Comparison of ENCODE assay signal across 8 cellular contexts in genomic region chr5:133868946-133869674, GRCh38.
DNase-seq lines count a peak whose midpoint lies in the region; ATAC-seq and TF ChIP-seq lines count a peak whose summit lies in the region.

No MANE protein-coding gene starts in this region.

- TF ChIP-seq CTCF in mesothelial cell of epicardium (IDR thresholded peaks at IDR 0.05; ENCODE audit: unreplicated experiment) = peak; percentile 69

- no peak overlapping the region for H3K4me3 Mint-ChIP-seq in activated CD4-positive, alpha-beta memory T cell treated with anti-CD3 and anti-CD28 coated beads, Interleukin-2, amount 10 ng/mL, durations not matched to agents 7 days and 5 days
- no peak overlapping the region for H3K4me3 Mint-ChIP-seq in mesothelial cell of epicardium

- H3K27ac Mint-ChIP-seq in activated CD4-positive, alpha-beta memory T cell treated with anti-CD3 and anti-CD28 coated beads, Interleukin-2, amount 10 ng/mL, durations not matched to agents 7 days and 5 days = no peak overlapping the region
- no peak overlapping the region for H3K27ac Mint-ChIP-seq in mesothelial cell of epicardium

- peak; percentile 48 for ATAC-seq in GM18867 (IDR thresholded peaks at IDR 0.05; ENCODE audit: unreplicated experiment)
- ATAC-seq in HG02588 (IDR thresholded peaks at IDR 0.05; ENCODE audit: unreplicated experiment) = no peak

- H3K4me1 Mint-ChIP-seq in activated CD4-positive, alpha-beta memory T cell treated with anti-CD3 and anti-CD28 coated beads, Interleukin-2, amount 10 ng/mL, durations not matched to agents 7 days and 5 days = peaks cover 10% of the 10 kb centered on the region
- peaks cover 26% of the 10 kb centered on the region for H3K4me1 Mint-ChIP-seq in mesothelial cell of epicardium

- no peaks in the 10 kb centered on the region for H3K9me3 Mint-ChIP-seq in activated CD4-positive, alpha-beta memory T cell treated with anti-CD3 and anti-CD28 coated beads, Interleukin-2, amount 10 ng/mL, durations not matched to agents 7 days and 5 days
- peaks cover 3% of the 10 kb centered on the region for H3K9me3 Mint-ChIP-seq in mesothelial cell of epicardium

- H3K27me3 Mint-ChIP-seq in activated CD4-positive, alpha-beta memory T cell treated with anti-CD3 and anti-CD28 coated beads, Interleukin-2, amount 10 ng/mL, durations not matched to agents 7 days and 5 days = peaks cover 6% of the 10 kb centered on the region
- peaks cover 3% of the 10 kb centered on the region for H3K27me3 Mint-ChIP-seq in mesothelial cell of epicardium (ENCODE audit: low read depth)

- POLR2A ChIA-PET in activated CD4-positive, alpha-beta memory T cell treated with anti-CD3 and anti-CD28 coated beads, Interleukin-2, amount 10 ng/mL, durations not matched to agents 7 days and 5 days (lab: Charles Lee) = interaction anchor here (1.1 to 1.3 kb wide), 2 partner anchors 136 to 445 kb away, joined by 3 to 4 read pairs; partner anchors contain the start of gene VDAC1

- no peaks in the 10 kb centered on the region for H3K36me3 Mint-ChIP-seq in activated CD4-positive, alpha-beta memory T cell treated with anti-CD3 and anti-CD28 coated beads, Interleukin-2, amount 10 ng/mL, durations not matched to agents 7 days and 5 days (ENCODE audit: low read depth)
- H3K36me3 Mint-ChIP-seq in mesothelial cell of epicardium = peaks cover 3% of the 10 kb centered on the region

- peak; percentile 83 for DNase-seq in AG08395 (ENCODE audit: low spot score)
- DNase-seq in NCI-H69 (lab: John Stamatoyannopoulos, UW) = peak; percentile 71
- peak; percentile 80 for DNase-seq in activated CD4-positive, alpha-beta memory T cell treated with anti-CD3 and anti-CD28 coated beads, Interleukin-2, amount 10 ng/mL, durations not matched to agents 7 days and 5 days
- DNase-seq in effector CD8-positive, alpha-beta T cell (lab: John Stamatoyannopoulos, UW) = peak; percentile 40
- peak; percentile 45 to 80 for DNase-seq in mesothelial cell of epicardium (ENCODE audit: low spot score in 2 of 2, unreplicated experiment in 2 of 2)
- peak; percentile 66 to 71 for DNase-seq in stimulated activated CD8-positive, alpha-beta memory T cell treated with anti-CD3 and anti-CD28 coated beads, Interleukin-2, amount 100 ng/mL, for 48 hours (ENCODE audit: low read depth in 2 of 2)

- CTCF ChIA-PET in activated CD4-positive, alpha-beta memory T cell treated with anti-CD3 and anti-CD28 coated beads, Interleukin-2, amount 10 ng/mL, durations not matched to agents 7 days and 5 days (lab: Charles Lee) = interaction anchor here (0.9 to 2.4 kb wide), 16 partner anchors 8 to 448 kb away, joined by 3 to 21 read pairs (median 5); no protein-coding TSS in a partner anchor
